Comparison of ENCODE assay signal across 34 cellular contexts in genomic region chr5:102380174-102380573, GRCh38.
"Had no signal": no experiment of that assay in that cellular context is flagged by ENCODE, and none has a peak within 500 bp of the region (broad histone marks: within the 10 kb centered on the region; RNA-seq: fewer than 3 reads in every experiment).

No MANE protein-coding gene starts in this region.

- H3K36me3 ChIP-seq: adrenal gland, brain microvascular endothelial cell, breast epithelium had no signal

- FAIRE-seq: astrocyte, TTC549 had no signal

- DNase-seq: activated B cell treated with CpG ODN at 0.5 μM for 24 hours; activated CD4-positive, alpha-beta memory T cell treated with anti-CD3 and anti-CD28 coated beads for 36 hours; activated CD4-positive, alpha-beta T cell treated with anti-CD3 and anti-CD28 coated beads for 4 hours; activated CD4-positive, alpha-beta T cell treated with anti-CD3 and anti-CD28 coated beads, Interleukin-2, amount 10 ng/mL, durations not matched to agents 24 days and 14 days; activated CD4-positive, alpha-beta T cell treated with anti-CD3 and anti-CD28 coated beads, Interleukin-2, amount 50 U/mL, for 1 hour; activated CD4-positive, alpha-beta T cell treated with anti-CD3 and anti-CD28 coated beads, Interleukin-2, amount 50 U/mL, for 4 hours; activated CD4-positive, CD25-positive, alpha-beta regulatory T cell treated with anti-CD3 and anti-CD28 coated beads, Interleukin-2, amount 50 U/mL, for 72 hours; activated CD8-positive, alpha-beta memory T cell treated with anti-CD3 and anti-CD28 coated beads, Interleukin-2, amount 50 U/mL, for 4 hours; activated CD8-positive, alpha-beta T cell treated with anti-CD3 and anti-CD28 coated beads for 36 hours; activated effector memory CD4-positive, alpha-beta T cell treated with anti-CD3 and anti-CD28 coated beads, Interleukin-2, amount 50 U/mL, for 16 hours; activated gamma-delta T cell treated with Interleukin-2 at 50 U/mL for 16 hours; activated naive CD4-positive, alpha-beta T cell; activated naive CD4-positive, alpha-beta T cell treated with anti-CD3 and anti-CD28 coated beads for 36 hours; activated naive CD4-positive, alpha-beta T cell treated with anti-CD3 and anti-CD28 coated beads, Interleukin-2, amount 50 U/mL, for 16 hours; activated naive CD8-positive, alpha-beta T cell treated with anti-CD3 and anti-CD28 coated beads for 36 hours; activated T-cell treated with anti-CD3 and anti-CD28 coated beads for 4 hours; activated T-cell treated with anti-CD3 and anti-CD28 coated beads, Interleukin-2, amount 50 U/mL, for 1 hour; activated T-cell treated with anti-CD3 and anti-CD28 coated beads, Interleukin-2, amount 50 U/mL, for 4 hours; activated T-cell treated with anti-CD3 and anti-CD28 coated beads, Interleukin-2, amount 50 U/mL, for 72 hours; adrenal gland; amniotic stem cell; aorta; body of pancreas; brain microvascular endothelial cell; central memory CD4-positive, alpha-beta T cell; T-helper 1 cell; T-helper 2 cell; T-helper 9 cell had no signal

- H3K27me3 ChIP-seq: adrenal gland, body of pancreas, brain microvascular endothelial cell, breast epithelium had no signal

- H3K4me3 ChIP-seq: adrenal gland, body of pancreas, breast epithelium had no signal

- H3K4me1 ChIP-seq: adrenal gland, body of pancreas, breast epithelium had no signal

- ATAC-seq: activated CD8-positive, alpha-beta T cell treated with anti-CD3 and anti-CD28 coated beads for 36 hours; activated naive CD4-positive, alpha-beta T cell treated with anti-CD3 and anti-CD28 coated beads, Interleukin-2, amount 50 U/mL, for 72 hours; activated T-cell treated with anti-CD3 and anti-CD28 coated beads, Interleukin-2, amount 50 U/mL, for 4 hours; activated T-cell treated with anti-CD3 and anti-CD28 coated beads, Interleukin-2, amount 50 U/mL, for 72 hours; activated T-helper 17 cell treated with anti-CD3 and anti-CD28 coated beads, Interleukin-2, amount 50 U/mL, for 72 hours; body of pancreas had no signal

- H3K27ac ChIP-seq: adrenal gland, body of pancreas, brain microvascular endothelial cell, breast epithelium, VCaP had no signal

- H3K9me3 ChIP-seq: adrenal gland, body of pancreas had no signal
